Comparison of ENCODE assay signal across 9 cellular contexts in genomic region chr17:38897671-38898290, GRCh38. TPM values are rescaled to one million over a fixed set of nuclear protein-coding genes. Genes with fewer than 3 reads are reported as not detected.
DNase-seq lines count a peak whose midpoint lies in the region; ATAC-seq and TF ChIP-seq lines count a peak whose summit lies in the region.
"Had no signal": no experiment of that assay in that cellular context is flagged by ENCODE, and none has a peak within 500 bp of the region (broad histone marks: within the 10 kb centered on the region; RNA-seq: fewer than 3 reads in every experiment).

No MANE protein-coding gene starts in this region.

- H3K9me2 ChIP-seq in PC-9 (ENCODE audit: insufficient read depth): no peaks in the 10 kb centered on the region

- peaks cover 54% of the 10 kb centered on the region for H3K36me3 Mint-ChIP-seq in CD4-positive, alpha-beta T cell (ENCODE audit: low read depth)

- TF ChIP-seq EP300 in esophagus muscularis mucosa (IDR thresholded peaks at IDR 0.05): no peak

- no peak for ATAC-seq in CD4-positive, alpha-beta T cell (ENCODE audit: poor library complexity)
- no peak for ATAC-seq in HG03039 (IDR thresholded peaks at IDR 0.05; ENCODE audit: unreplicated experiment)
- no peak for ATAC-seq in HG03460 (IDR thresholded peaks at IDR 0.05; ENCODE audit: unreplicated experiment)

- TF ChIP-seq CTCF in CD4-positive, alpha-beta T cell (IDR thresholded peaks at IDR 0.05): no peak
- TF ChIP-seq CTCF in PC-9 (conservative IDR thresholded peaks at IDR 0.05): no peak
- TF ChIP-seq CTCF in esophagus muscularis mucosa (IDR thresholded peaks at IDR 0.05): no peak
- no peak for TF ChIP-seq CTCF in osteoblast (IDR thresholded peaks at IDR 0.05; ENCODE audit: extremely low read depth, low read depth, low read length)
- no peak for TF ChIP-seq CTCF in GM10266 (IDR thresholded peaks at IDR 0.05; ENCODE audit: control insufficient read depth, insufficient read depth, low read depth, missing control alignments)
- TF ChIP-seq CTCF in GM20000 (IDR thresholded peaks at IDR 0.05; ENCODE audit: extremely low read depth, missing control alignments): no peak

- intact Hi-C loops in CD4-positive, alpha-beta T cell (cut with DNase I, micrococcal nuclease): loop anchor here (2.0 to 5.0 kb wide), 2 partner anchors 27 to 45 kb away; partner anchors contain the start of genes LASP1 (in 2 of the 2) and RPL23 (in 1 of the 2)
- intact Hi-C loops in PC-9 (cut with micrococcal nuclease; ENCODE audit: unreplicated experiment) (no loop called here), esophagus muscularis mucosa (cut with DNase I) (no loop called here)

- H3K27me3 Mint-ChIP-seq in CD4-positive, alpha-beta T cell: no peaks in the 10 kb centered on the region

- peaks cover 25% of the 10 kb centered on the region for H4K20me1 ChIP-seq in PC-9 (ENCODE audit: insufficient read depth)
- peaks cover 69% of the 10 kb centered on the region for H4K20me1 ChIP-seq in osteoblast (ENCODE audit: insufficient read depth, low read length)

- H3K27ac Mint-ChIP-seq in CD4-positive, alpha-beta T cell: peak overlapping the region; percentile 94

- peaks cover 79% of the 10 kb centered on the region for H3K79me2 ChIP-seq in PC-9 (ENCODE audit: low read depth)
- H3K79me2 ChIP-seq in osteoblast (ENCODE audit: insufficient read depth, low read length): peaks cover 79% of the 10 kb centered on the region

- H2AFZ ChIP-seq in PC-9: no peak overlapping the region
- H2AFZ ChIP-seq in osteoblast (ENCODE audit: low read length): no peak overlapping the region

- H3K4me1 ChIP-seq in PC-9 (replicated peaks; ENCODE audit: insufficient read depth): peaks cover 85% of the 10 kb centered on the region
- H3K4me1 ChIP-seq in esophagus muscularis mucosa: peaks cover 89 to 99% (median 93%) of the 10 kb centered on the region in 4 donors
- peaks cover 63% of the 10 kb centered on the region for H3K4me1 ChIP-seq in osteoblast (ENCODE audit: insufficient read depth, low read length)

- peak overlapping the region; percentile 87 for H3K4me3 Mint-ChIP-seq in CD4-positive, alpha-beta T cell

- H3K27ac ChIP-seq in CD4-positive, alpha-beta T cell (ENCODE audit: low read depth, low read length): peak overlapping the region; percentile 94
- peak overlapping the region; percentile 90 for H3K27ac ChIP-seq in PC-9
- H3K27ac ChIP-seq in esophagus muscularis mucosa (replicated peaks in 1 of 4): peak overlapping the region; percentile 67 to 77 (median 72)
- peak overlapping the region; percentile 53 for H3K27ac ChIP-seq in osteoblast (ENCODE audit: low read depth, low read length)

- H3K4me3 ChIP-seq in PC-9 (peak overlapping the region; percentile 32; the same call in 1 of the 2 replicates), esophagus muscularis mucosa (no peak overlapping the region), osteoblast (ENCODE audit: insufficient read depth, low read length) (no peak overlapping the region)

- H3K27me3 ChIP-seq in CD4-positive, alpha-beta T cell (ENCODE audit: control insufficient read depth, insufficient read depth, low read length): no peaks in the 10 kb centered on the region
- H3K27me3 ChIP-seq in PC-9 (ENCODE audit: insufficient read depth, low read depth): no peaks in the 10 kb centered on the region
- no peaks in the 10 kb centered on the region for H3K27me3 ChIP-seq in esophagus muscularis mucosa
- H3K27me3 ChIP-seq in osteoblast (ENCODE audit: insufficient read depth, low read length): no peaks in the 10 kb centered on the region

- no TSS peak for BruUV-seq in PC-9 (replicated peaks; lab: Mats Ljungman, UMichigan)

- H3K4me1 Mint-ChIP-seq in CD4-positive, alpha-beta T cell (ENCODE audit: low read depth): peaks cover 70% of the 10 kb centered on the region

- no peaks in the 10 kb centered on the region for H3K9me3 Mint-ChIP-seq in CD4-positive, alpha-beta T cell

- H3K9me3 ChIP-seq in CD4-positive, alpha-beta T cell (ENCODE audit: control insufficient read depth, low read length): no peaks in the 10 kb centered on the region
- no peaks in the 10 kb centered on the region for H3K9me3 ChIP-seq in PC-9 (ENCODE audit: insufficient read depth, low read depth)
- no peaks in the 10 kb centered on the region for H3K9me3 ChIP-seq in esophagus muscularis mucosa
- H3K9me3 ChIP-seq in osteoblast (ENCODE audit: low read depth, low read length): no peaks in the 10 kb centered on the region

- H3K36me3 ChIP-seq in PC-9 (ENCODE audit: low read depth) (peaks cover 15% of the 10 kb centered on the region; the same call in 1 of the 2 replicates), esophagus muscularis mucosa (peaks cover 11 to 65% (median 59%) of the 10 kb centered on the region in 4 donors), osteoblast (ENCODE audit: insufficient read depth, low read length) (peaks cover 73% of the 10 kb centered on the region)

- peaks cover 80% of the 10 kb centered on the region for H3F3A ChIP-seq in PC-9 (ENCODE audit: insufficient read depth, low read depth)

- CTCF ChIA-PET in CD4-positive, alpha-beta T cell (lab: Charles Lee): interaction anchor here (2.1 to 3.2 kb wide), 3 partner anchors 26 to 28 kb away, joined by 8 to 16 read pairs (median 13); partner anchors contain the start of gene LASP1
- CTCF ChIA-PET in PC-9 (lab: Charles Lee): no interaction called here

- TF ChIP-seq POLR2A in esophagus muscularis mucosa (IDR thresholded peaks at IDR 0.05; ENCODE audit: low read depth): no peak

- POLR2A ChIA-PET in CD4-positive, alpha-beta T cell (lab: Charles Lee): interaction anchor here (0.7 to 4.5 kb wide), 11 partner anchors 13 to 339 kb away, joined by 3 to 54 read pairs (median 4); partner anchors contain the start of genes LASP1, RPL19 and RPL23
- POLR2A ChIA-PET in PC-9 (lab: Charles Lee; ENCODE audit: unreplicated experiment): interaction anchor here (0.5 to 1.3 kb wide), 4 partner anchors 27 to 1061 kb away, joined by 3 to 8 read pairs (median 6); no protein-coding TSS in a partner anchor

- H3K4me2 ChIP-seq in PC-9 (peak overlapping the region; percentile 80), osteoblast (ENCODE audit: insufficient read depth, low read length) (no peak overlapping the region)

- no peak for DNase-seq in CD4-positive, alpha-beta T cell
- DNase-seq in PC-9: peak in 1 of 2 experiments; percentile 50
- no peak for DNase-seq in esophagus muscularis mucosa (ENCODE audit: extremely low spot score)
- peak; percentile 74 for DNase-seq in osteoblast (ENCODE audit: insufficient read length, low spot score, missing footprints)
- no peak for DNase-seq in GM10266 (ENCODE audit: extremely low spot score)
- no peak for DNase-seq in GM20000 (ENCODE audit: low spot score)
- DNase-seq: NCI-H1694 had no signal

- WGBS in esophagus muscularis mucosa: 73% methylated on average over 12 of the region's 12 CpGs

RNA-seq across cellular contexts. Expression of gene LASP1, which starts 27.9 kb away (rescaled TPM):
- total RNA-seq in CD4-positive, alpha-beta T cell: 10 to 100 TPM; 50.1 to 50.5 TPM
- total RNA-seq in PC-9 (2021) (220 and 309 TPM in 2 replicates), esophagus muscularis mucosa (100 to 1,000 TPM in 1 of 4 donors, 10 to 100 TPM in 3; 46.9 to 102 (median 74.7) TPM), osteoblast (215 and 228 TPM in 2 replicates)

RNA-seq across cellular contexts. Expression of gene RPL23, which starts 44.3 kb away (rescaled TPM):
- 1,000 to 10,000 TPM; 2,293 to 2,296 TPM for total RNA-seq in CD4-positive, alpha-beta T cell
- total RNA-seq in PC-9 (2021): 1,146 and 1,262 TPM in 2 replicates
- total RNA-seq in esophagus muscularis mucosa: 1,000 to 10,000 TPM in 2 of 4 donors, 100 to 1,000 TPM in 2; 721 to 1,711 (median 1,283) TPM
- total RNA-seq in osteoblast: 821 and 1,095 TPM in 2 replicates

Comparison
In these comparisons a context has a peak if more than half of its experiments do, and no peak if none do; other contexts are left out.
1. intact Hi-C loops: an anchor here in CD4-positive, alpha-beta T cell (2.0 to 5.0 kb wide); none called in PC-9 and esophagus muscularis mucosa.